ENCODE assay signal across 2 cellular contexts in the genomic region with DNA sequence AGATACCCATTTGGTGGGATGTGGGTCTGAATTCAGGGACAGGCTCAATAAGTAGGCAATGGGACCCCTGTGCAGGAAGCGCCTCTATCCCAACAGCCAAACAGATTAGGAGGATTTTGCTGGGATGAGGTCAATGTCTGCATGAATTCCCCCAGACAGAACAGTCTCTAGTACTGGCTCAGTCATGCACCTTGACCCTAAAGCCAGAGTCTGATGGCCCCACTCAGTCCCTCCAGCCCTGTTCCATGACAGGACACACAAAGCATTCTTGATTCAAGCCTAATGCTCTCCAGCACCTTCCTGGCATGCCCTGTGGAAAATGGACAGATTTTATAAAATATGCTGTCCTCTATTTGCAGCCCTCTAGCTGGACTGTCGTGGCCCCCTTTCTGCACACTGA.
TF ChIP-seq lines count a peak whose summit lies in the region.

No MANE protein-coding gene starts in this region.

TF ChIP-seq in A549, 52 proteins besides CTCF, POLR2A, EP300 and RAD21 (continued from another document):
- TF ChIP-seq, protein P1, sequence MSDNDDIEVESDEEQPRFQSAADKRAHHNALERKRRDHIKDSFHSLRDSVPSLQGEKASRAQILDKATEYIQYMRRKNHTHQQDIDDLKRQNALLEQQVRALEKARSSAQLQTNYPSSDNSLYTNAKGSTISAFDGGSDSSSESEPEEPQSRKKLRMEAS (IDR thresholded peaks at IDR 0.05), result no peak
- TF ChIP-seq CBX2 (IDR thresholded peaks at IDR 0.05; ENCODE audit: borderline replicate concordance, low read depth) (no peak), ZSCAN20 (CRISPR knock-in tag; IDR thresholded peaks at IDR 0.05) (no peak), GATA3 (IDR thresholded peaks at IDR 0.05; ENCODE audit: borderline replicate concordance) (no peak), PHF8 (IDR thresholded peaks at IDR 0.05; ENCODE audit: borderline replicate concordance, low read depth) (no peak), FOSL2 (IDR thresholded peaks at IDR 0.05) (no peak), FOSL2 (CRISPR knock-in tag; IDR thresholded peaks at IDR 0.05) (no peak), KDM5A (IDR thresholded peaks at IDR 0.05) (no peak), CHD4 (IDR thresholded peaks at IDR 0.05; ENCODE audit: borderline replicate concordance) (no peak), NPAS2 (CRISPR knock-in tag; IDR thresholded peaks at IDR 0.05; ENCODE audit: borderline replicate concordance) (no peak)
- TF ChIP-seq, protein P2, sequence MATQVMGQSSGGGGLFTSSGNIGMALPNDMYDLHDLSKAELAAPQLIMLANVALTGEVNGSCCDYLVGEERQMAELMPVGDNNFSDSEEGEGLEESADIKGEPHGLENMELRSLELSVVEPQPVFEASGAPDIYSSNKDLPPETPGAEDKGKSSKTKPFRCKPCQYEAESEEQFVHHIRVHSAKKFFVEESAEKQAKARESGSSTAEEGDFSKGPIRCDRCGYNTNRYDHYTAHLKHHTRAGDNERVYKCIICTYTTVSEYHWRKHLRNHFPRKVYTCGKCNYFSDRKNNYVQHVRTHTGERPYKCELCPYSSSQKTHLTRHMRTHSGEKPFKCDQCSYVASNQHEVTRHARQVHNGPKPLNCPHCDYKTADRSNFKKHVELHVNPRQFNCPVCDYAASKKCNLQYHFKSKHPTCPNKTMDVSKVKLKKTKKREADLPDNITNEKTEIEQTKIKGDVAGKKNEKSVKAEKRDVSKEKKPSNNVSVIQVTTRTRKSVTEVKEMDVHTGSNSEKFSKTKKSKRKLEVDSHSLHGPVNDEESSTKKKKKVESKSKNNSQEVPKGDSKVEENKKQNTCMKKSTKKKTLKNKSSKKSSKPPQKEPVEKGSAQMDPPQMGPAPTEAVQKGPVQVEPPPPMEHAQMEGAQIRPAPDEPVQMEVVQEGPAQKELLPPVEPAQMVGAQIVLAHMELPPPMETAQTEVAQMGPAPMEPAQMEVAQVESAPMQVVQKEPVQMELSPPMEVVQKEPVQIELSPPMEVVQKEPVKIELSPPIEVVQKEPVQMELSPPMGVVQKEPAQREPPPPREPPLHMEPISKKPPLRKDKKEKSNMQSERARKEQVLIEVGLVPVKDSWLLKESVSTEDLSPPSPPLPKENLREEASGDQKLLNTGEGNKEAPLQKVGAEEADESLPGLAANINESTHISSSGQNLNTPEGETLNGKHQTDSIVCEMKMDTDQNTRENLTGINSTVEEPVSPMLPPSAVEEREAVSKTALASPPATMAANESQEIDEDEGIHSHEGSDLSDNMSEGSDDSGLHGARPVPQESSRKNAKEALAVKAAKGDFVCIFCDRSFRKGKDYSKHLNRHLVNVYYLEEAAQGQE (IDR thresholded peaks at IDR 0.05), result no peak

TF ChIP-seq in K562, 482 proteins besides CTCF, POLR2A, EP300 and RAD21 (continued from another document):
- TF ChIP-seq, protein P3, sequence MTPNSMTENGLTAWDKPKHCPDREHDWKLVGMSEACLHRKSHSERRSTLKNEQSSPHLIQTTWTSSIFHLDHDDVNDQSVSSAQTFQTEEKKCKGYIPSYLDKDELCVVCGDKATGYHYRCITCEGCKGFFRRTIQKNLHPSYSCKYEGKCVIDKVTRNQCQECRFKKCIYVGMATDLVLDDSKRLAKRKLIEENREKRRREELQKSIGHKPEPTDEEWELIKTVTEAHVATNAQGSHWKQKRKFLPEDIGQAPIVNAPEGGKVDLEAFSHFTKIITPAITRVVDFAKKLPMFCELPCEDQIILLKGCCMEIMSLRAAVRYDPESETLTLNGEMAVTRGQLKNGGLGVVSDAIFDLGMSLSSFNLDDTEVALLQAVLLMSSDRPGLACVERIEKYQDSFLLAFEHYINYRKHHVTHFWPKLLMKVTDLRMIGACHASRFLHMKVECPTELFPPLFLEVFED (CRISPR knock-in tag; conservative IDR thresholded peaks at IDR 0.05), result no peak
- TF ChIP-seq, protein P4, sequence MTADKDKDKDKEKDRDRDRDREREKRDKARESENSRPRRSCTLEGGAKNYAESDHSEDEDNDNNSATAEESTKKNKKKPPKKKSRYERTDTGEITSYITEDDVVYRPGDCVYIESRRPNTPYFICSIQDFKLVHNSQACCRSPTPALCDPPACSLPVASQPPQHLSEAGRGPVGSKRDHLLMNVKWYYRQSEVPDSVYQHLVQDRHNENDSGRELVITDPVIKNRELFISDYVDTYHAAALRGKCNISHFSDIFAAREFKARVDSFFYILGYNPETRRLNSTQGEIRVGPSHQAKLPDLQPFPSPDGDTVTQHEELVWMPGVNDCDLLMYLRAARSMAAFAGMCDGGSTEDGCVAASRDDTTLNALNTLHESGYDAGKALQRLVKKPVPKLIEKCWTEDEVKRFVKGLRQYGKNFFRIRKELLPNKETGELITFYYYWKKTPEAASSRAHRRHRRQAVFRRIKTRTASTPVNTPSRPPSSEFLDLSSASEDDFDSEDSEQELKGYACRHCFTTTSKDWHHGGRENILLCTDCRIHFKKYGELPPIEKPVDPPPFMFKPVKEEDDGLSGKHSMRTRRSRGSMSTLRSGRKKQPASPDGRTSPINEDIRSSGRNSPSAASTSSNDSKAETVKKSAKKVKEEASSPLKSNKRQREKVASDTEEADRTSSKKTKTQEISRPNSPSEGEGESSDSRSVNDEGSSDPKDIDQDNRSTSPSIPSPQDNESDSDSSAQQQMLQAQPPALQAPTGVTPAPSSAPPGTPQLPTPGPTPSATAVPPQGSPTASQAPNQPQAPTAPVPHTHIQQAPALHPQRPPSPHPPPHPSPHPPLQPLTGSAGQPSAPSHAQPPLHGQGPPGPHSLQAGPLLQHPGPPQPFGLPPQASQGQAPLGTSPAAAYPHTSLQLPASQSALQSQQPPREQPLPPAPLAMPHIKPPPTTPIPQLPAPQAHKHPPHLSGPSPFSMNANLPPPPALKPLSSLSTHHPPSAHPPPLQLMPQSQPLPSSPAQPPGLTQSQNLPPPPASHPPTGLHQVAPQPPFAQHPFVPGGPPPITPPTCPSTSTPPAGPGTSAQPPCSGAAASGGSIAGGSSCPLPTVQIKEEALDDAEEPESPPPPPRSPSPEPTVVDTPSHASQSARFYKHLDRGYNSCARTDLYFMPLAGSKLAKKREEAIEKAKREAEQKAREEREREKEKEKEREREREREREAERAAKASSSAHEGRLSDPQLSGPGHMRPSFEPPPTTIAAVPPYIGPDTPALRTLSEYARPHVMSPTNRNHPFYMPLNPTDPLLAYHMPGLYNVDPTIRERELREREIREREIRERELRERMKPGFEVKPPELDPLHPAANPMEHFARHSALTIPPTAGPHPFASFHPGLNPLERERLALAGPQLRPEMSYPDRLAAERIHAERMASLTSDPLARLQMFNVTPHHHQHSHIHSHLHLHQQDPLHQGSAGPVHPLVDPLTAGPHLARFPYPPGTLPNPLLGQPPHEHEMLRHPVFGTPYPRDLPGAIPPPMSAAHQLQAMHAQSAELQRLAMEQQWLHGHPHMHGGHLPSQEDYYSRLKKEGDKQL (CRISPR knock-in tag; IDR thresholded peaks at IDR 0.05; ENCODE audit: borderline replicate concordance), result no peak
- TF ChIP-seq ZC3H8 (IDR thresholded peaks at IDR 0.05) (no peak), SNIP1 (IDR thresholded peaks at IDR 0.05; ENCODE audit: low read depth) (no peak), MTA3 (IDR thresholded peaks at IDR 0.05; ENCODE audit: borderline replicate concordance) (no peak), HOXB6 (CRISPR knock-in tag; IDR thresholded peaks at IDR 0.05; ENCODE audit: borderline replicate concordance) (no peak), ZFP30 (CRISPR knock-in tag; IDR thresholded peaks at IDR 0.05; ENCODE audit: borderline replicate concordance) (no peak), ZNF232 (CRISPR knock-in tag; IDR thresholded peaks at IDR 0.05) (no peak), RBFOX2 (IDR thresholded peaks at IDR 0.05; ENCODE audit: low read depth, low read length) (no peak), KLF1 (tag; IDR thresholded peaks at IDR 0.05) (no peak)
- TF ChIP-seq, protein P5, sequence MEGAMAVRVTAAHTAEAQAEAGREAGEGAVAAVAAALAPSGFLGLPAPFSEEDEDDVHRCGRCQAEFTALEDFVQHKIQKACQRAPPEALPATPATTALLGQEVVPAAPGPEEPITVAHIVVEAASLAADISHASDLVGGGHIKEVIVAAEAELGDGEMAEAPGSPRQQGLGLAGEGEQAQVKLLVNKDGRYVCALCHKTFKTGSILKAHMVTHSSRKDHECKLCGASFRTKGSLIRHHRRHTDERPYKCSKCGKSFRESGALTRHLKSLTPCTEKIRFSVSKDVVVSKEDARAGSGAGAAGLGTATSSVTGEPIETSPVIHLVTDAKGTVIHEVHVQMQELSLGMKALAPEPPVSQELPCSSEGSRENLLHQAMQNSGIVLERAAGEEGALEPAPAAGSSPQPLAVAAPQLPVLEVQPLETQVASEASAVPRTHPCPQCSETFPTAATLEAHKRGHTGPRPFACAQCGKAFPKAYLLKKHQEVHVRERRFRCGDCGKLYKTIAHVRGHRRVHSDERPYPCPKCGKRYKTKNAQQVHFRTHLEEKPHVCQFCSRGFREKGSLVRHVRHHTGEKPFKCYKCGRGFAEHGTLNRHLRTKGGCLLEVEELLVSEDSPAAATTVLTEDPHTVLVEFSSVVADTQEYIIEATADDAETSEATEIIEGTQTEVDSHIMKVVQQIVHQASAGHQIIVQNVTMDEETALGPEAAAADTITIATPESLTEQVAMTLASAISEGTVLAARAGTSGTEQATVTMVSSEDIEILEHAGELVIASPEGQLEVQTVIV (CRISPR knock-in tag; IDR thresholded peaks at IDR 0.05; ENCODE audit: borderline replicate concordance), result no peak
